Comparison of ENCODE assay signal across 3 cellular contexts in genomic region chr14:93081875-93082570, GRCh38.
TF ChIP-seq lines count a peak whose summit lies in the region.

No MANE protein-coding gene starts in this region.

TF ChIP-seq in GM12891, 5 proteins besides CTCF, POLR2A, EP300 and RAD21 (continued from another document):
- TF ChIP-seq SPI1 (IDR thresholded peaks at IDR 0.05; ENCODE audit: low read depth, low read length) = peak; percentile 14; the same call in 1 of the 2 replicates
- TF ChIP-seq PAX5 (IDR thresholded peaks at IDR 0.05; ENCODE audit: insufficient read depth, low read length, severe bottlenecking) = no peak
- TF ChIP-seq TAF1 (IDR thresholded peaks at IDR 0.05; ENCODE audit: low read depth, low read length) = no peak
TF ChIP-seq in GM12891: peak in this region for 2.

TF ChIP-seq in GM12878, 131 proteins besides CTCF, POLR2A, EP300 and RAD21 (continued from another document and continues in another):
- no peak; the same call in 1 of the 2 replicates for TF ChIP-seq SPI1 (IDR thresholded peaks at IDR 0.05; ENCODE audit: borderline replicate concordance, insufficient read depth, low read depth, low read length)
- peak; percentile 32; the same call in 1 of the 2 replicates for TF ChIP-seq BCL11A (IDR thresholded peaks at IDR 0.05; ENCODE audit: low read depth, low read length)
- peak in 1 of 2 experiments; percentile 93; a peak in 2 of 3 replicates for TF ChIP-seq EGR1 (IDR thresholded peaks at IDR 0.05; ENCODE audit: borderline replicate concordance in 1 of 2, low read depth in 2 of 2, low read length in 2 of 2)
- TF ChIP-seq SMARCA5 (IDR thresholded peaks at IDR 0.05) = peak; percentile 94
- 0 out of 2 replicates have a peak, but pooled peaks have one; percentile 26 for TF ChIP-seq NKRF (conservative IDR thresholded peaks at IDR 0.05)
- TF ChIP-seq MLLT1 (IDR thresholded peaks at IDR 0.05) = peak; percentile 66; the same call in 1 of the 2 replicates
- no peak for TF ChIP-seq YY1 (IDR thresholded peaks at IDR 0.05; ENCODE audit: low read depth, low read length)
- peak; percentile 66; the same call in 1 of the 2 replicates for TF ChIP-seq RB1 (IDR thresholded peaks at IDR 0.05; ENCODE audit: borderline replicate concordance)
- no peak for TF ChIP-seq SP1 (IDR thresholded peaks at IDR 0.05; ENCODE audit: low read depth, low read length)
- TF ChIP-seq ZNF687 (IDR thresholded peaks at IDR 0.05) = peak; percentile 58; the same call in 1 of the 2 replicates
- TF ChIP-seq RUNX3 (IDR thresholded peaks at IDR 0.05; ENCODE audit: low read length) = peak; percentile 89
- 0 out of 2 replicates have a peak, but pooled peaks have one; percentile 40 for TF ChIP-seq RCOR1 (conservative IDR thresholded peaks at IDR 0.05; ENCODE audit: low read depth, low read length)
- no peak for TF ChIP-seq NR2C2 (IDR thresholded peaks at IDR 0.05; ENCODE audit: borderline replicate concordance, control insufficient read depth, insufficient read length, low read depth)
- no peak for TF ChIP-seq SMAD1 (IDR thresholded peaks at IDR 0.05; ENCODE audit: low read depth, partially characterized antibody)
- 0 out of 2 replicates have a peak, but pooled peaks have one; percentile 21 for TF ChIP-seq NR2F1 (conservative IDR thresholded peaks at IDR 0.05)
- TF ChIP-seq RELB (IDR thresholded peaks at IDR 0.05; ENCODE audit: low read depth) = 0 out of 2 replicates have a peak, but pooled peaks have one; percentile 29
- TF ChIP-seq TAF1 (IDR thresholded peaks at IDR 0.05; ENCODE audit: borderline replicate concordance, low read depth, low read length) = peak; percentile 46; the same call in 1 of the 2 replicates
- peak; percentile 27 for TF ChIP-seq KLF5 (IDR thresholded peaks at IDR 0.05; ENCODE audit: partially characterized antibody)
- TF ChIP-seq DPF2 (IDR thresholded peaks at IDR 0.05) = peak; percentile 68

TF ChIP-seq in HEK293T, 16 proteins besides CTCF, POLR2A, EP300 and RAD21 (continued from another document):
- TF ChIP-seq SUZ12 (IDR thresholded peaks at IDR 0.05) = no peak
- TF ChIP-seq LEF1 (IDR thresholded peaks at IDR 0.05; ENCODE audit: borderline replicate concordance) = no peak
- no peak for TF ChIP-seq L3MBTL2 (conservative IDR thresholded peaks at IDR 0.05)
- no peak for TF ChIP-seq TARDBP (IDR thresholded peaks at IDR 0.05)
- no peak for TF ChIP-seq NFRKB (IDR thresholded peaks at IDR 0.05)
- no peak for TF ChIP-seq HDGF (IDR thresholded peaks at IDR 0.05; ENCODE audit: borderline replicate concordance)
- no peak for TF ChIP-seq FOXK2 (IDR thresholded peaks at IDR 0.05)
- TF ChIP-seq ZNF384 (IDR thresholded peaks at IDR 0.05) = no peak
- TF ChIP-seq FOXA1 (IDR thresholded peaks at IDR 0.05) = no peak
- no peak for TF ChIP-seq ELF4 (IDR thresholded peaks at IDR 0.05)
